ENCODE assay signal across 1 cellular context in the genomic region with DNA sequence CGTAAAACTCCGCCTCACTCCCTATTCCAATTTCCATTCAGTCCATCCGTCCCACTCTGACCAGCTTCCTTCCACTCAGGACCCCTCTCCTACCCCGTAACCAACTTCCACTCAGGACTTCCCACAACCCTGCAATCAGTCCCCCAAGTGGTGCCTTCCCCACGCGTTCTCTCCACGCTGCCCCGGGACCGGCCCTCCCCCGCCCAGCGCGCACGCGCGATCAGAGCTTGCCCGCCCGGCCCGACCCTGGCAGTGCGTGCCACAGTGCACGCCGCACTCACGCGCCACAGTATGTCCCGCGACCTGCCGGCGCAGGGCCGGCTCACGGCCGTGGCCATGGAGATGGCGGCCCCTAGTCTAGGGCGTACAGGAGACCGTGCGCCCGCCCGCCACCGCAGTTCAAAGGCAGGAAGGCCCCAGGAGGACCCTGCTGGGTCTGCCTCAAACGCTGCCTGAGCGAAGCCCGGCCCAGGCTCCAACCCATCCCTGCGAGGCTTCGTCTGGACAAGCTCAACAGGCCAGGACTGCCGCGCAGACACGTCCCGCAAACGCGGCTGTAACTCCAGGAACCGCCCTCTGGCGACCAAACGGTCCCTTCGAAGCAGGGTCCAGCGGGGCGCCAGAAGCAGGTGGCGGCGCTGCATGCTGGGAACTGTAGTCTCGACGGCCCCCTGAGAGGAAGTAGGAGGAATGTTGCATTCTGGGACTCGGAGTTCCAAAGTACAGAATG.
A peak's percentile ranks its signal among the peaks of the same experiment; 100 is the strongest.
TF ChIP-seq lines count a peak whose summit lies in the region.

A gene with protein sequence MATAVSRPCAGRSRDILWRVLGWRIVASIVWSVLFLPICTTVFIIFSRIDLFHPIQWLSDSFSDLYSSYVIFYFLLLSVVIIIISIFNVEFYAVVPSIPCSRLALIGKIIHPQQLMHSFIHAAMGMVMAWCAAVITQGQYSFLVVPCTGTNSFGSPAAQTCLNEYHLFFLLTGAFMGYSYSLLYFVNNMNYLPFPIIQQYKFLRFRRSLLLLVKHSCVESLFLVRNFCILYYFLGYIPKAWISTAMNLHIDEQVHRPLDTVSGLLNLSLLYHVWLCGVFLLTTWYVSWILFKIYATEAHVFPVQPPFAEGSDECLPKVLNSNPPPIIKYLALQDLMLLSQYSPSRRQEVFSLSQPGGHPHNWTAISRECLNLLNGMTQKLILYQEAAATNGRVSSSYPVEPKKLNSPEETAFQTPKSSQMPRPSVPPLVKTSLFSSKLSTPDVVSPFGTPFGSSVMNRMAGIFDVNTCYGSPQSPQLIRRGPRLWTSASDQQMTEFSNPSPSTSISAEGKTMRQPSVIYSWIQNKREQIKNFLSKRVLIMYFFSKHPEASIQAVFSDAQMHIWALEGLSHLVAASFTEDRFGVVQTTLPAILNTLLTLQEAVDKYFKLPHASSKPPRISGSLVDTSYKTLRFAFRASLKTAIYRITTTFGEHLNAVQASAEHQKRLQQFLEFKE (minus strand): TSS at position 373 of the 730 bp plus-strand sequence. CDS start 35 bp downstream, at position 338.

TF ChIP-seq in K562, 482 proteins besides CTCF, POLR2A, EP300 and RAD21 (continued from another document and continues in another):
- TF ChIP-seq BCLAF1 (IDR thresholded peaks at IDR 0.05; ENCODE audit: borderline replicate concordance in 1 of 2, control insufficient read depth in 1 of 2, low read depth in 2 of 2, low read length in 1 of 2): peak in 1 of 2 experiments; percentile 94; a peak in 1 of 4 replicates
- no peak for TF ChIP-seq FUS (optimal IDR thresholded peaks at IDR 0.05; ENCODE audit: low read depth, low read length)
- TF ChIP-seq ZBTB11 (CRISPR knock-in tag; IDR thresholded peaks at IDR 0.05): peak in 1 of 3 experiments; percentile 93; a peak in 2 of 6 replicates
- TF ChIP-seq ZNF121 (CRISPR knock-in tag; conservative IDR thresholded peaks at IDR 0.05): no peak
- TF ChIP-seq ZNF354B (CRISPR knock-in tag; IDR thresholded peaks at IDR 0.05): peak; percentile 52; the same call in 1 of the 2 replicates
- no peak for TF ChIP-seq HMBOX1 (IDR thresholded peaks at IDR 0.05)
- peak; percentile 85; the same call in 1 of the 2 replicates for TF ChIP-seq HIVEP1 (CRISPR knock-in tag; IDR thresholded peaks at IDR 0.05)
- TF ChIP-seq, protein P1, sequence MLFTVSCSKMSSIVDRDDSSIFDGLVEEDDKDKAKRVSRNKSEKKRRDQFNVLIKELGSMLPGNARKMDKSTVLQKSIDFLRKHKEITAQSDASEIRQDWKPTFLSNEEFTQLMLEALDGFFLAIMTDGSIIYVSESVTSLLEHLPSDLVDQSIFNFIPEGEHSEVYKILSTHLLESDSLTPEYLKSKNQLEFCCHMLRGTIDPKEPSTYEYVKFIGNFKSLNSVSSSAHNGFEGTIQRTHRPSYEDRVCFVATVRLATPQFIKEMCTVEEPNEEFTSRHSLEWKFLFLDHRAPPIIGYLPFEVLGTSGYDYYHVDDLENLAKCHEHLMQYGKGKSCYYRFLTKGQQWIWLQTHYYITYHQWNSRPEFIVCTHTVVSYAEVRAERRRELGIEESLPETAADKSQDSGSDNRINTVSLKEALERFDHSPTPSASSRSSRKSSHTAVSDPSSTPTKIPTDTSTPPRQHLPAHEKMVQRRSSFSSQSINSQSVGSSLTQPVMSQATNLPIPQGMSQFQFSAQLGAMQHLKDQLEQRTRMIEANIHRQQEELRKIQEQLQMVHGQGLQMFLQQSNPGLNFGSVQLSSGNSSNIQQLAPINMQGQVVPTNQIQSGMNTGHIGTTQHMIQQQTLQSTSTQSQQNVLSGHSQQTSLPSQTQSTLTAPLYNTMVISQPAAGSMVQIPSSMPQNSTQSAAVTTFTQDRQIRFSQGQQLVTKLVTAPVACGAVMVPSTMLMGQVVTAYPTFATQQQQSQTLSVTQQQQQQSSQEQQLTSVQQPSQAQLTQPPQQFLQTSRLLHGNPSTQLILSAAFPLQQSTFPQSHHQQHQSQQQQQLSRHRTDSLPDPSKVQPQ (CRISPR knock-in tag; IDR thresholded peaks at IDR 0.05; ENCODE audit: borderline replicate concordance): no peak
- no peak for TF ChIP-seq POLR3A (IDR thresholded peaks at IDR 0.05; ENCODE audit: borderline replicate concordance, extremely low read depth, insufficient read depth, insufficient read length)
- TF ChIP-seq, protein P2, sequence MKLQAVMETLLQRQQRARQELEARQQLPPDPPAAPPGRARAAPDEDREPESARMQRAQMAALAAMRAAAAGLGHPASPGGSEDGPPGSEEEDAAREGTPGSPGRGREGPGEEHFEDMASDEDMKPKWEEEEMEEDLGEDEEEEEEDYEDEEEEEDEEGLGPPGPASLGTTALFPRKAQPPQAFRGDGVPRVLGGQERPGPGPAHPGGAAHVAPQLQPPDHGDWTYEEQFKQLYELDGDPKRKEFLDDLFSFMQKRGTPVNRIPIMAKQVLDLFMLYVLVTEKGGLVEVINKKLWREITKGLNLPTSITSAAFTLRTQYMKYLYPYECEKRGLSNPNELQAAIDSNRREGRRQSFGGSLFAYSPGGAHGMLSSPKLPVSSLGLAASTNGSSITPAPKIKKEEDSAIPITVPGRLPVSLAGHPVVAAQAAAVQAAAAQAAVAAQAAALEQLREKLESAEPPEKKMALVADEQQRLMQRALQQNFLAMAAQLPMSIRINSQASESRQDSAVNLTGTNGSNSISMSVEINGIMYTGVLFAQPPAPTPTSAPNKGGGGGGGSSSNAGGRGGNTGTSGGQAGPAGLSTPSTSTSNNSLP (IDR thresholded peaks at IDR 0.05; ENCODE audit: borderline replicate concordance, low read depth, low read length): no peak
- TF ChIP-seq, protein P3, sequence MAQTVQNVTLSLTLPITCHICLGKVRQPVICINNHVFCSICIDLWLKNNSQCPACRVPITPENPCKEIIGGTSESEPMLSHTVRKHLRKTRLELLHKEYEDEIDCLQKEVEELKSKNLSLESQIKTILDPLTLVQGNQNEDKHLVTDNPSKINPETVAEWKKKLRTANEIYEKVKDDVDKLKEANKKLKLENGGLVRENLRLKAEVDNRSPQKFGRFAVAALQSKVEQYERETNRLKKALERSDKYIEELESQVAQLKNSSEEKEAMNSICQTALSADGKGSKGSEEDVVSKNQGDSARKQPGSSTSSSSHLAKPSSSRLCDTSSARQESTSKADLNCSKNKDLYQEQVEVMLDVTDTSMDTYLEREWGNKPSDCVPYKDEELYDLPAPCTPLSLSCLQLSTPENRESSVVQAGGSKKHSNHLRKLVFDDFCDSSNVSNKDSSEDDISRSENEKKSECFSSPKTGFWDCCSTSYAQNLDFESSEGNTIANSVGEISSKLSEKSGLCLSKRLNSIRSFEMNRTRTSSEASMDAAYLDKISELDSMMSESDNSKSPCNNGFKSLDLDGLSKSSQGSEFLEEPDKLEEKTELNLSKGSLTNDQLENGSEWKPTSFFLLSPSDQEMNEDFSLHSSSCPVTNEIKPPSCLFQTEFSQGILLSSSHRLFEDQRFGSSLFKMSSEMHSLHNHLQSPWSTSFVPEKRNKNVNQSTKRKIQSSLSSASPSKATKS (CRISPR knock-in tag; IDR thresholded peaks at IDR 0.05): no peak
- TF ChIP-seq ZNF436 (CRISPR knock-in tag; IDR thresholded peaks at IDR 0.05): no peak
- peak; percentile 98 for TF ChIP-seq RBFOX2 (IDR thresholded peaks at IDR 0.05; ENCODE audit: low read depth, low read length)
- TF ChIP-seq, protein P4, sequence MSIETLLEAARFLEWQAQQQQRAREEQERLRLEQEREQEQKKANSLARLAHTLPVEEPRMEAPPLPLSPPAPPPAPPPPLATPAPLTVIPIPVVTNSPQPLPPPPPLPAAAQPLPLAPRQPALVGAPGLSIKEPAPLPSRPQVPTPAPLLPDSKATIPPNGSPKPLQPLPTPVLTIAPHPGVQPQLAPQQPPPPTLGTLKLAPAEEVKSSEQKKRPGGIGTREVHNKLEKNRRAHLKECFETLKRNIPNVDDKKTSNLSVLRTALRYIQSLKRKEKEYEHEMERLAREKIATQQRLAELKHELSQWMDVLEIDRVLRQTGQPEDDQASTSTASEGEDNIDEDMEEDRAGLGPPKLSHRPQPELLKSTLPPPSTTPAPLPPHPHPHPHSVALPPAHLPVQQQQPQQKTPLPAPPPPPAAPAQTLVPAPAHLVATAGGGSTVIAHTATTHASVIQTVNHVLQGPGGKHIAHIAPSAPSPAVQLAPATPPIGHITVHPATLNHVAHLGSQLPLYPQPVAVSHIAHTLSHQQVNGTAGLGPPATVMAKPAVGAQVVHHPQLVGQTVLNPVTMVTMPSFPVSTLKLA (conservative IDR thresholded peaks at IDR 0.05): peak; percentile 91 to 95
- no peak; the same call in 1 of the 2 replicates for TF ChIP-seq ZFP91 (CRISPR knock-in tag; IDR thresholded peaks at IDR 0.05)
- peak; percentile 95 for TF ChIP-seq ZNF511 (CRISPR knock-in tag; IDR thresholded peaks at IDR 0.05)
- no peak for TF ChIP-seq KLF10 (CRISPR knock-in tag; IDR thresholded peaks at IDR 0.05)
- no peak for TF ChIP-seq CHD4 (IDR thresholded peaks at IDR 0.05; ENCODE audit: insufficient read depth, insufficient replicate concordance, low read depth, low read length, poor library complexity, severe bottlenecking)
- TF ChIP-seq SETDB1 (IDR thresholded peaks at IDR 0.05; ENCODE audit: low read length): no peak
- TF ChIP-seq ZNF668 (CRISPR knock-in tag; IDR thresholded peaks at IDR 0.05): no peak
- TF ChIP-seq NFE2 (IDR thresholded peaks at IDR 0.05; ENCODE audit: low read depth): peak; percentile 96
- TF ChIP-seq, protein P5, sequence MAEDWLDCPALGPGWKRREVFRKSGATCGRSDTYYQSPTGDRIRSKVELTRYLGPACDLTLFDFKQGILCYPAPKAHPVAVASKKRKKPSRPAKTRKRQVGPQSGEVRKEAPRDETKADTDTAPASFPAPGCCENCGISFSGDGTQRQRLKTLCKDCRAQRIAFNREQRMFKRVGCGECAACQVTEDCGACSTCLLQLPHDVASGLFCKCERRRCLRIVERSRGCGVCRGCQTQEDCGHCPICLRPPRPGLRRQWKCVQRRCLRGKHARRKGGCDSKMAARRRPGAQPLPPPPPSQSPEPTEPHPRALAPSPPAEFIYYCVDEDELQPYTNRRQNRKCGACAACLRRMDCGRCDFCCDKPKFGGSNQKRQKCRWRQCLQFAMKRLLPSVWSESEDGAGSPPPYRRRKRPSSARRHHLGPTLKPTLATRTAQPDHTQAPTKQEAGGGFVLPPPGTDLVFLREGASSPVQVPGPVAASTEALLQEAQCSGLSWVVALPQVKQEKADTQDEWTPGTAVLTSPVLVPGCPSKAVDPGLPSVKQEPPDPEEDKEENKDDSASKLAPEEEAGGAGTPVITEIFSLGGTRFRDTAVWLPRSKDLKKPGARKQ (CRISPR knock-in tag; IDR thresholded peaks at IDR 0.05): no peak
- peak; percentile 85; the same call in 1 of the 2 replicates for TF ChIP-seq FOXP1 (CRISPR knock-in tag; IDR thresholded peaks at IDR 0.05)
- TF ChIP-seq CBX5 (IDR thresholded peaks at IDR 0.05; ENCODE audit: borderline replicate concordance, low read depth): no peak
